ENCODE assay signal across 1 cellular context in the genomic region with DNA sequence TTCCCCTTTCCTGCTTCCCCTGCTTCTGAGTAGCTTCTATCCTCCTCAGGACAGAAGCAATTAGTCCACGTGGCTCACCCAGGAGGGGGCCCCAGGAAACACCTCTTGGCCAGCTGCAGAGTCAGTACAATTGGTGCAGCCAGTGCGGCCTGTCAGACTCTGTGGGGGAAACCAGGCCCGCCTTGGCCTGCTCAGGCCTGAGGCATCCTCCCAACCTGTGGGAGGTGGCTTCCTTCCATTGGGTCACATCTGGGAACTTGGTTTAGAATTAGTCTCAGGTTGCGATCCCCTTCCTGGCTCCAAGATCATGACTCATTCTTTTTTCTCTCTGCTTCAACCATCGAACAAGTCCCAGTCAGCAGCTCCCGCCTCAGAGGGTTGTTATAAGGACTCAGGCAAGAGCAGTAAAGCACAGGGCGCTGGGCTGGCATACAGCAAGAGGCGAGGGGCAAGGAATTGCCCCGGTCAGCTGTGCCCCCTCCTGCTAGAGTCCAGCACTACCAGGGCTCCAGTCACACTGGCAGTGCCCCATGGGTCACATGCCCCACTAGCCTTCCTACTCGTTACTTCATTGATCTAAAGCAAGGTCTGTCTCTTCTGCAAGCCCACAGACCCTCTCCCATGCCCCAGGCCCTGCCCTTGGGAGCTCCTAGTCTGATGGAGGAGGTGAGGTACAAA.
A peak's percentile ranks its signal among the peaks of the same experiment; 100 is the strongest.
TF ChIP-seq lines count a peak whose summit lies in the region.

No MANE protein-coding gene starts in this region.

TF ChIP-seq in HCT116, 20 proteins besides CTCF, POLR2A, EP300 and RAD21:
- peak; percentile 46; the same call in 1 of the 2 replicates for TF ChIP-seq ZFX (IDR thresholded peaks at IDR 0.05)
- TF ChIP-seq SP1 (IDR thresholded peaks at IDR 0.05; ENCODE audit: low read depth) = no peak
- no peak for TF ChIP-seq TCF7L2 (IDR thresholded peaks at IDR 0.05; ENCODE audit: borderline replicate concordance, extremely low read depth, insufficient read depth, insufficient read length)
- TF ChIP-seq SIN3A (IDR thresholded peaks at IDR 0.05; ENCODE audit: low read depth) = no peak
- peak; percentile 46 for TF ChIP-seq JUND (IDR thresholded peaks at IDR 0.05)
- TF ChIP-seq ELF1 (IDR thresholded peaks at IDR 0.05; ENCODE audit: borderline replicate concordance, low read depth) = no peak
- no peak for TF ChIP-seq ZBTB33 (IDR thresholded peaks at IDR 0.05; ENCODE audit: extremely low read depth, insufficient replicate concordance, low read length)
- TF ChIP-seq, protein P1, sequence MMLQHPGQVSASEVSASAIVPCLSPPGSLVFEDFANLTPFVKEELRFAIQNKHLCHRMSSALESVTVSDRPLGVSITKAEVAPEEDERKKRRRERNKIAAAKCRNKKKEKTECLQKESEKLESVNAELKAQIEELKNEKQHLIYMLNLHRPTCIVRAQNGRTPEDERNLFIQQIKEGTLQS (IDR thresholded peaks at IDR 0.05) = no peak
- peak; percentile 29 for TF ChIP-seq FOSL1 (IDR thresholded peaks at IDR 0.05; ENCODE audit: low read depth)
- no peak for TF ChIP-seq SRF (IDR thresholded peaks at IDR 0.05; ENCODE audit: low read depth)
- no peak for TF ChIP-seq CBX3 (IDR thresholded peaks at IDR 0.05; ENCODE audit: low read depth)
- no peak for TF ChIP-seq YY1 (IDR thresholded peaks at IDR 0.05; ENCODE audit: extremely low read depth, insufficient replicate concordance, low read depth, low read length)
- TF ChIP-seq, protein P2, sequence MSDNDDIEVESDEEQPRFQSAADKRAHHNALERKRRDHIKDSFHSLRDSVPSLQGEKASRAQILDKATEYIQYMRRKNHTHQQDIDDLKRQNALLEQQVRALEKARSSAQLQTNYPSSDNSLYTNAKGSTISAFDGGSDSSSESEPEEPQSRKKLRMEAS (IDR thresholded peaks at IDR 0.05) = no peak
- no peak for TF ChIP-seq CEBPB (IDR thresholded peaks at IDR 0.05; ENCODE audit: low read depth)
